In genomic region chr2:119068154-119068725, GRCh38 we compare ENCODE assay signal across 26 cellular contexts.
DNase-seq lines count a peak whose midpoint lies in the region; ATAC-seq and TF ChIP-seq lines count a peak whose summit lies in the region.
"Had no signal": no experiment of that assay in that cellular context is flagged by ENCODE, and none has a peak within 500 bp of the region (broad histone marks: within the 10 kb centered on the region; RNA-seq: fewer than 3 reads in every experiment).

No MANE protein-coding gene starts in this region.

- no peak overlapping the region for H3K4me3 Mint-ChIP-seq in GM23338
- H3K4me3 Mint-ChIP-seq: B cell had no signal

- H3K9me3 ChIP-seq in HUES64 (ENCODE audit: insufficient read depth, low read depth, low read length) (no peaks in the 10 kb centered on the region), parathyroid adenoma (ENCODE audit: control insufficient read depth, low read length) (no peaks in the 10 kb centered on the region), colonic mucosa (no peaks in the 10 kb centered on the region)
- H3K9me3 ChIP-seq: SJSA1 had no signal

- H3K36me3 ChIP-seq in GM23338 (ENCODE audit: insufficient read depth) (no peaks in the 10 kb centered on the region), HUES64 (ENCODE audit: insufficient read depth, low read length) (no peaks in the 10 kb centered on the region), parathyroid adenoma (ENCODE audit: control insufficient read depth, insufficient read depth, low read length) (no peaks in the 10 kb centered on the region), colonic mucosa (no peaks in the 10 kb centered on the region)
- H3K36me3 ChIP-seq: SJSA1 had no signal

- H3K9me3 Mint-ChIP-seq in GM23338 = no peaks in the 10 kb centered on the region; the same call in 1 of the 3 replicates

- H3K9ac ChIP-seq in HUES64 (ENCODE audit: low read depth, low read length) (no peak overlapping the region), parathyroid adenoma (no peak overlapping the region), colonic mucosa (ENCODE audit: low read depth in 2 of 2, low read length in 2 of 2) (no peak overlapping the region)

- H3K4me3 ChIP-seq in GM23338 (no peak overlapping the region), HUES64 (ENCODE audit: low read length) (no peak overlapping the region), parathyroid adenoma (ENCODE audit: low read depth, low read length) (no peak overlapping the region), colonic mucosa (no peak overlapping the region)
- H3K4me3 ChIP-seq: GM12878, SJSA1 had no signal

- no peaks in the 10 kb centered on the region for H3K9me2 ChIP-seq in GM23338 (ENCODE audit: insufficient read depth)

- H4K20me1 ChIP-seq in GM23338 (replicated peaks; ENCODE audit: insufficient read depth) = no peaks in the 10 kb centered on the region

- H3K27ac ChIP-seq in GM23338 (ENCODE audit: low read depth) (no peak overlapping the region), HUES64 (ENCODE audit: low read depth, low read length) (0 out of 2 replicates have a peak overlapping the region, but pooled peaks have one; percentile 21), parathyroid adenoma (no peak overlapping the region), colonic mucosa (no peak overlapping the region)
- H3K27ac ChIP-seq: C4-2B, SJSA1 had no signal

- no peak for TF ChIP-seq CTCF in GM23338 (conservative IDR thresholded peaks at IDR 0.05; ENCODE audit: low read depth in 2 of 2)
- no peak for TF ChIP-seq CTCF in parathyroid adenoma (IDR thresholded peaks at IDR 0.05)
- no peak for TF ChIP-seq CTCF in colonic mucosa (IDR thresholded peaks at IDR 0.05)

- H3K79me2 ChIP-seq in GM23338 (replicated peaks; ENCODE audit: insufficient read depth) (no peaks in the 10 kb centered on the region), parathyroid adenoma (no peaks in the 10 kb centered on the region)

- DNase-seq in GM23338 (ENCODE audit: low spot score) (peak; percentile 4), NCI-H2081 treated with DMSO at 0.1 percent for 48 hours (lab: John Stamatoyannopoulos, UW) (peak; percentile 91), occipital lobe (lab: John Stamatoyannopoulos, UW) (no peak), colonic mucosa (no peak), AG20443 (ENCODE audit: low spot score) (no peak)
- DNase-seq: DMS79, EL, GDM1, IMR-90, KG1, MM.1S, NCI-H1436 treated with DMSO at 0.1 percent for 48 hours, NCI-H2029, NCI-H2227 treated with DMSO at 0.1 percent for 48 hours, NCI-H510A, NCI-H82, Right ventricle myocardium superior, RPMI8226, T-helper 2 cell had no signal

- H3K4me1 ChIP-seq in GM23338 (ENCODE audit: insufficient read depth) (peaks cover 21% of the 10 kb centered on the region), HUES64 (ENCODE audit: insufficient read depth, low read length) (peaks cover 26% of the 10 kb centered on the region), parathyroid adenoma (peaks cover 14% of the 10 kb centered on the region), colonic mucosa (no peaks in the 10 kb centered on the region)
- H3K4me1 ChIP-seq: SJSA1 had no signal

- intact Hi-C loops in colonic mucosa (cut with DNase I) = no loop called here

- 0 out of 2 replicates have a peak overlapping the region, but pooled peaks have one; percentile 36 for H3K27ac Mint-ChIP-seq in GM23338
- H3K27ac Mint-ChIP-seq: B cell had no signal

- H3K27me3 ChIP-seq in GM23338 (ENCODE audit: insufficient read depth) (no peaks in the 10 kb centered on the region), HUES64 (ENCODE audit: insufficient read depth, low read length) (no peaks in the 10 kb centered on the region), parathyroid adenoma (ENCODE audit: control insufficient read depth, insufficient read depth, low read length) (no peaks in the 10 kb centered on the region), colonic mucosa (no peaks in the 10 kb centered on the region)

- ATAC-seq in GM23338 (peak; percentile 44; the same call in 2 of the 3 replicates), GM21367 (IDR thresholded peaks at IDR 0.05; ENCODE audit: unreplicated experiment) (no peak)
- ATAC-seq: GM12878 had no signal

- H3K36me3 Mint-ChIP-seq in GM23338 (ENCODE audit: low read depth) = no peaks in the 10 kb centered on the region

- peaks cover 3% of the 10 kb centered on the region for H3K27me3 Mint-ChIP-seq in GM23338 (ENCODE audit: insufficient read depth, low read depth, poor library complexity)
- H3K27me3 Mint-ChIP-seq: B cell had no signal

- H2AFZ ChIP-seq in GM23338 (peak overlapping the region; percentile 92; the same call in 1 of the 2 replicates), parathyroid adenoma (peak overlapping the region; percentile 39)

- peak overlapping the region; percentile 61 for H3K4me2 ChIP-seq in GM23338
- H3K4me2 ChIP-seq in parathyroid adenoma (ENCODE audit: low read length) = no peak overlapping the region

- 81% methylated on average over 7 of the region's 7 CpGs for WGBS in HUES64

- no peaks in the 10 kb centered on the region; the same call in 2 of the 3 replicates for H3K4me1 Mint-ChIP-seq in GM23338
- H3K4me1 Mint-ChIP-seq: B cell had no signal

- no peaks in the 10 kb centered on the region for H3F3A ChIP-seq in GM23338 (replicated peaks; ENCODE audit: low read depth)

TF ChIP-seq in GM23338, 12 proteins besides CTCF, POLR2A, EP300 and RAD21 (continues in another document):
- TF ChIP-seq EZH2phosphoT487 (IDR thresholded peaks at IDR 0.05; ENCODE audit: unreplicated experiment) (no peak), JUNB (IDR thresholded peaks at IDR 0.05; ENCODE audit: unreplicated experiment) (no peak), ZNF331 (CRISPR knock-in tag; IDR thresholded peaks at IDR 0.05; ENCODE audit: low read depth) (no peak), ZNF114 (CRISPR knock-in tag; IDR thresholded peaks at IDR 0.05) (no peak), ZNF462 (CRISPR knock-in tag; IDR thresholded peaks at IDR 0.05) (no peak), EZH2 (IDR thresholded peaks at IDR 0.05; ENCODE audit: low read depth, unreplicated experiment) (no peak)

Comparison
In these comparisons a context has a peak if more than half of its experiments do, and no peak if none do; other contexts are left out.
1. DNase-seq: peak in GM23338 (single experiment) and NCI-H2081 treated with DMSO at 0.1 percent for 48 hours (single experiment); none in occipital lobe (single experiment), colonic mucosa (single experiment) and AG20443 (single experiment).